In the genomic region with DNA sequence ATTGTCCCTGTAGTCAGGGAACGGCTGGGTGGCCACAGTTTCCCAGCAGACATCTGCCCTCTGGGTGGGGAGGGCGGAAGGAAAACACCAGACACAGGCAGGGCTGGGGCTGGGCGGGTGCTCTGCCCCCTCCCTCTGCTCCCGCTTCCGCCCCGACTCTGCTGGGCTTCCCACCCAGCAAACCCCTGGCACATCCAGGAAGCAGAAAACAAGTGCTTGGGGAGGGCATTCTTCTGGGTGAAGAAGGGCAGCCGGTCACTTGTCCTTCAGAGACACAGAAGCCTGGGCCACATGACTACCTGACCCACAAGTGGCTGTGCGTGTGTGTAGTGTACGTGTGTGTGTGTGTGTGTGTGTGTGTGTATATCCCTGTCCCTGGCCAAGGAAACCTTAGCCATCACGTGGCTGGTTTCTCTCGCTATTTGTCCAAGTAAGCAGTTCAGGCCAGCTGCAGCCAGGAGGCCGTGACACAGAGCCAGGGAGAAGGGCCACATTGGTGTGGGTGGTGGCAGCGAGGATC, we compare ENCODE assay signal across 9 cellular contexts.
DNase-seq lines count a peak whose midpoint lies in the region; ATAC-seq, FAIRE-seq and TF ChIP-seq lines count a peak whose summit lies in the region.
"Had no signal": no experiment of that assay in that cellular context is flagged by ENCODE, and none has a peak within 500 bp of the region (broad histone marks: within the 10 kb centered on the region; RNA-seq: fewer than 3 reads in every experiment).

No MANE protein-coding gene starts in this region.

- no peaks in the 10 kb centered on the region for H3K9me3 ChIP-seq in thymus (ENCODE audit: control insufficient read depth)

- no peak for FAIRE-seq in H54 (lab: Jason Lieb, UNC)

- H3K4me1 ChIP-seq in thymus (ENCODE audit: control insufficient read depth, insufficient read depth, low read length) = peaks cover 53% of the 10 kb centered on the region

- H3K27ac Mint-ChIP-seq in WTC11 = no peak overlapping the region

- H3K27ac ChIP-seq in cingulate gyrus (ENCODE audit: low read depth, low read length) = peak overlapping the region; percentile 83
- H3K27ac ChIP-seq in thymus (ENCODE audit: low read depth) = peak overlapping the region; percentile 60

- peak; percentile 50 for DNase-seq in SHP77 (lab: John Stamatoyannopoulos, UW)
- no peak for DNase-seq in SHP77 treated with DMSO at 0.1 percent for 48 hours (lab: John Stamatoyannopoulos, UW)
- peak; percentile 93 for DNase-seq in mucosa of gallbladder (ENCODE audit: low spot score)
- DNase-seq in H54 (ENCODE audit: insufficient read length, low spot score) = no peak
- DNase-seq in WTC11 (ENCODE audit: low spot score) = no peak
- DNase-seq in SIG-M5 treated with dmso at 0.1 percent for 504 hours (lab: John Stamatoyannopoulos, UW; ENCODE audit: unreplicated experiment) = no peak
- DNase-seq: NCI-H446 treated with DMSO at 0.1 percent for 48 hours had no signal

- no peak overlapping the region for H3K4me3 Mint-ChIP-seq in WTC11

- ATAC-seq in WTC11 = no peak

- CTCF ChIA-PET in WTC11 (lab: Charles Lee) = interaction anchor here (1.6 kb wide), 1 partner anchor 48 kb away, joined by 4 read pairs; no protein-coding TSS in a partner anchor

- no peaks in the 10 kb centered on the region for H3K27me3 Mint-ChIP-seq in WTC11 (ENCODE audit: low read depth)

- H3K36me3 Mint-ChIP-seq in WTC11 = no peaks in the 10 kb centered on the region

- TF ChIP-seq POLR2A in H54 (IDR thresholded peaks at IDR 0.05; ENCODE audit: low read depth, low read length) = no peak

- POLR2A ChIA-PET in WTC11 (lab: Charles Lee) = interaction anchor here (0.8 kb wide), 1 partner anchor 14 kb away, joined by 3 read pairs; no protein-coding TSS in a partner anchor

- peaks cover 9% of the 10 kb centered on the region for H3K36me3 ChIP-seq in thymus (ENCODE audit: control insufficient read depth, insufficient read depth)

- H3K27me3 ChIP-seq in thymus (ENCODE audit: control insufficient read depth, insufficient read depth) = no peaks in the 10 kb centered on the region

- H3K4me1 Mint-ChIP-seq in WTC11 = peaks cover 38% of the 10 kb centered on the region

- H3K9me3 Mint-ChIP-seq in WTC11 = no peaks in the 10 kb centered on the region

- H3K4me3 ChIP-seq in thymus (ENCODE audit: low read length) = no peak overlapping the region

- no peak for TF ChIP-seq CTCF in WTC11 (IDR thresholded peaks at IDR 0.05)

- 38% methylated on average over 13 of the region's 13 CpGs for WGBS in thymus

TF ChIP-seq in WTC11, 78 proteins besides CTCF, POLR2A, EP300 and RAD21 (continues in another document):
- TF ChIP-seq, protein P1, sequence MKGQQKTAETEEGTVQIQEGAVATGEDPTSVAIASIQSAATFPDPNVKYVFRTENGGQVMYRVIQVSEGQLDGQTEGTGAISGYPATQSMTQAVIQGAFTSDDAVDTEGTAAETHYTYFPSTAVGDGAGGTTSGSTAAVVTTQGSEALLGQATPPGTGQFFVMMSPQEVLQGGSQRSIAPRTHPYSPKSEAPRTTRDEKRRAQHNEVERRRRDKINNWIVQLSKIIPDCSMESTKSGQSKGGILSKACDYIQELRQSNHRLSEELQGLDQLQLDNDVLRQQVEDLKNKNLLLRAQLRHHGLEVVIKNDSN (CRISPR knock-in tag; IDR thresholded peaks at IDR 0.05) = no peak
- no peak for TF ChIP-seq ZNF219 (CRISPR knock-in tag; IDR thresholded peaks at IDR 0.05; ENCODE audit: borderline replicate concordance)
- TF ChIP-seq, protein P2, sequence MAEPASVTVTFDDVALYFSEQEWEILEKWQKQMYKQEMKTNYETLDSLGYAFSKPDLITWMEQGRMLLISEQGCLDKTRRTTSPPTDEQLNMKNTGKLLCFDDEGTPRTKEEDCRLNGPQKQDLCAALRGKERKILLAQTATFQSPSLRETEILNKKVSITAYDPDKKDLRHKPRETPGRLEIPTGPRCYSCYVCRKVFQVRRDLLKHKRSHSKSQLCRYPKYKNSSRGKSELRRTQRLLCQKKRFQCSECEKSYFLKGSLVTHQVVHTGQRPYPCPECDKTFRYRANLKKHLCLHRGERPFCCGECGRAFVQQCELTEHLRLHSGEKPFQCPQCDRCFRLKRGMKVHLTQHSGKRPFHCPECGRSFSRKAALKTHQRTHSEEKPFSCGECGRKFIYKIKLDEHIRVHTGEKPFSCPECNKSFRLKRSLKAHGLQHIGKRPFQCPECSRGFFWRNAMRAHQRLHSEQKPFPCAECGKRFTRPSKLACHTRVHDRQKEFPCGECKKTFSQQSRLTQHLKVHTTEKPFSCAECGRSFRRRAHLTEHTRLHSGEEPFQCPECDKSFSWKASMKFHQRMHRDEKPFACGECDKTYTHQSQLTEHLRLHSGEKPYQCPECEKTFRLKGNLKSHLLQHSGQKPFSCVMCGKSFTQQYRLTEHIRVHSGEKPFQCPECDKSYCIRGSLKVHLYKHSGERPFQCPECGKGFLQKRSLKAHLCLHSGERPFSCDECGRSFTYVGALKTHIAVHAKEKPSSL (CRISPR knock-in tag; conservative IDR thresholded peaks at IDR 0.05) = no peak
- no peak for TF ChIP-seq ZNF671 (CRISPR knock-in tag; IDR thresholded peaks at IDR 0.05)
- TF ChIP-seq, protein P3, sequence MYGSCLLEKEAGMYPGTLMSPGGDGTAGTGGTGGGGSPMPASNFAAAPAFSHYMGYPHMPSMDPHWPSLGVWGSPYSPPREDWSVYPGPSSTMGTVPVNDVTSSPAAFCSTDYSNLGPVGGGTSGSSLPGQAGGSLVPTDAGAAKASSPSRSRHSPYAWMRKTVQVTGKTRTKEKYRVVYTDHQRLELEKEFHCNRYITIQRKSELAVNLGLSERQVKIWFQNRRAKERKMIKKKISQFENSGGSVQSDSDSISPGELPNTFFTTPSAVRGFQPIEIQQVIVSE (CRISPR knock-in tag; IDR thresholded peaks at IDR 0.05; ENCODE audit: borderline replicate concordance) = no peak
- TF ChIP-seq, protein P4, sequence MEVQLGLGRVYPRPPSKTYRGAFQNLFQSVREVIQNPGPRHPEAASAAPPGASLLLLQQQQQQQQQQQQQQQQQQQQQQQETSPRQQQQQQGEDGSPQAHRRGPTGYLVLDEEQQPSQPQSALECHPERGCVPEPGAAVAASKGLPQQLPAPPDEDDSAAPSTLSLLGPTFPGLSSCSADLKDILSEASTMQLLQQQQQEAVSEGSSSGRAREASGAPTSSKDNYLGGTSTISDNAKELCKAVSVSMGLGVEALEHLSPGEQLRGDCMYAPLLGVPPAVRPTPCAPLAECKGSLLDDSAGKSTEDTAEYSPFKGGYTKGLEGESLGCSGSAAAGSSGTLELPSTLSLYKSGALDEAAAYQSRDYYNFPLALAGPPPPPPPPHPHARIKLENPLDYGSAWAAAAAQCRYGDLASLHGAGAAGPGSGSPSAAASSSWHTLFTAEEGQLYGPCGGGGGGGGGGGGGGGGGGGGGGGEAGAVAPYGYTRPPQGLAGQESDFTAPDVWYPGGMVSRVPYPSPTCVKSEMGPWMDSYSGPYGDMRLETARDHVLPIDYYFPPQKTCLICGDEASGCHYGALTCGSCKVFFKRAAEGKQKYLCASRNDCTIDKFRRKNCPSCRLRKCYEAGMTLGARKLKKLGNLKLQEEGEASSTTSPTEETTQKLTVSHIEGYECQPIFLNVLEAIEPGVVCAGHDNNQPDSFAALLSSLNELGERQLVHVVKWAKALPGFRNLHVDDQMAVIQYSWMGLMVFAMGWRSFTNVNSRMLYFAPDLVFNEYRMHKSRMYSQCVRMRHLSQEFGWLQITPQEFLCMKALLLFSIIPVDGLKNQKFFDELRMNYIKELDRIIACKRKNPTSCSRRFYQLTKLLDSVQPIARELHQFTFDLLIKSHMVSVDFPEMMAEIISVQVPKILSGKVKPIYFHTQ (CRISPR knock-in tag; IDR thresholded peaks at IDR 0.05) = no peak
- no peak for TF ChIP-seq NR3C1 (CRISPR knock-in tag; conservative IDR thresholded peaks at IDR 0.05; ENCODE audit: low read depth)
- TF ChIP-seq, protein P5, sequence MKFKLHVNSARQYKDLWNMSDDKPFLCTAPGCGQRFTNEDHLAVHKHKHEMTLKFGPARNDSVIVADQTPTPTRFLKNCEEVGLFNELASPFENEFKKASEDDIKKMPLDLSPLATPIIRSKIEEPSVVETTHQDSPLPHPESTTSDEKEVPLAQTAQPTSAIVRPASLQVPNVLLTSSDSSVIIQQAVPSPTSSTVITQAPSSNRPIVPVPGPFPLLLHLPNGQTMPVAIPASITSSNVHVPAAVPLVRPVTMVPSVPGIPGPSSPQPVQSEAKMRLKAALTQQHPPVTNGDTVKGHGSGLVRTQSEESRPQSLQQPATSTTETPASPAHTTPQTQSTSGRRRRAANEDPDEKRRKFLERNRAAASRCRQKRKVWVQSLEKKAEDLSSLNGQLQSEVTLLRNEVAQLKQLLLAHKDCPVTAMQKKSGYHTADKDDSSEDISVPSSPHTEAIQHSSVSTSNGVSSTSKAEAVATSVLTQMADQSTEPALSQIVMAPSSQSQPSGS (CRISPR knock-in tag; IDR thresholded peaks at IDR 0.05; ENCODE audit: borderline replicate concordance, low read depth) = no peak
- TF ChIP-seq, protein P6, sequence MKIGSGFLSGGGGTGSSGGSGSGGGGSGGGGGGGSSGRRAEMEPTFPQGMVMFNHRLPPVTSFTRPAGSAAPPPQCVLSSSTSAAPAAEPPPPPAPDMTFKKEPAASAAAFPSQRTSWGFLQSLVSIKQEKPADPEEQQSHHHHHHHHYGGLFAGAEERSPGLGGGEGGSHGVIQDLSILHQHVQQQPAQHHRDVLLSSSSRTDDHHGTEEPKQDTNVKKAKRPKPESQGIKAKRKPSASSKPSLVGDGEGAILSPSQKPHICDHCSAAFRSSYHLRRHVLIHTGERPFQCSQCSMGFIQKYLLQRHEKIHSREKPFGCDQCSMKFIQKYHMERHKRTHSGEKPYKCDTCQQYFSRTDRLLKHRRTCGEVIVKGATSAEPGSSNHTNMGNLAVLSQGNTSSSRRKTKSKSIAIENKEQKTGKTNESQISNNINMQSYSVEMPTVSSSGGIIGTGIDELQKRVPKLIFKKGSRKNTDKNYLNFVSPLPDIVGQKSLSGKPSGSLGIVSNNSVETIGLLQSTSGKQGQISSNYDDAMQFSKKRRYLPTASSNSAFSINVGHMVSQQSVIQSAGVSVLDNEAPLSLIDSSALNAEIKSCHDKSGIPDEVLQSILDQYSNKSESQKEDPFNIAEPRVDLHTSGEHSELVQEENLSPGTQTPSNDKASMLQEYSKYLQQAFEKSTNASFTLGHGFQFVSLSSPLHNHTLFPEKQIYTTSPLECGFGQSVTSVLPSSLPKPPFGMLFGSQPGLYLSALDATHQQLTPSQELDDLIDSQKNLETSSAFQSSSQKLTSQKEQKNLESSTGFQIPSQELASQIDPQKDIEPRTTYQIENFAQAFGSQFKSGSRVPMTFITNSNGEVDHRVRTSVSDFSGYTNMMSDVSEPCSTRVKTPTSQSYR (CRISPR knock-in tag; IDR thresholded peaks at IDR 0.05) = no peak
- no peak for TF ChIP-seq JAZF1 (CRISPR knock-in tag; IDR thresholded peaks at IDR 0.05)

Comparison
In these comparisons a context has a peak if more than half of its experiments do, and no peak if none do; other contexts are left out.
1. DNase-seq: peak in SHP77 (2 of 2) and mucosa of gallbladder (single experiment); none in SHP77 treated with DMSO at 0.1 percent for 48 hours (single experiment), H54 (single experiment), WTC11 (single experiment) and SIG-M5 treated with dmso at 0.1 percent for 504 hours (single experiment).